ENCODE assay signal across 39 cellular contexts in the genomic region with DNA sequence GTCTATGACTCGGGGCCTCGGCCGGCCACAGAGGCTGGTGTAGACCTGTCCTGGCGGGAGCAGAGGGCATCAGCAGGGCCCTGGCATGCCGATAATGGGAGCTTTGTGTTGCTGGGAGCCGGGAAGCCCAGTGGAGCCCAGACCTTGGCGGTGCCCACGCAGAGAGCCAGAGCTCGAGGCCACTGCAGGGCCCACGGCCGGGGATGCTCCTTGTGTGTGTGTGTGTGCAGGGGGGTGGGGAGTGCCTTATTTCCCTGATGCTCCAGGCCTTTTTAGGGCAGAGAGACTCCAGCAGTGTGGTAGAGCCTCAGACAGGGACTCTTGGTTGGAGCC. TPM values are rescaled to one million over a fixed set of nuclear protein-coding genes. Genes with fewer than 3 reads are reported as not detected.
"Had no signal": no experiment of that assay in that cellular context is flagged by ENCODE, and none has a peak within 500 bp of the region (broad histone marks: within the 10 kb centered on the region; RNA-seq: fewer than 3 reads in every experiment).

No MANE protein-coding gene starts in this region.

- H3K27me3 ChIP-seq: adrenal gland, body of pancreas, brain microvascular endothelial cell had no signal

- H3K27ac Mint-ChIP-seq: activated B cell treated with CpG ODN at 0.5 μM for 24 hours; activated CD4-positive, alpha-beta memory T cell treated with anti-CD3 and anti-CD28 coated beads for 36 hours; activated CD4-positive, alpha-beta T cell treated with anti-CD3 and anti-CD28 coated beads, Interleukin-2, amount 10 ng/mL, durations not matched to agents 24 days and 14 days; activated CD8-positive, alpha-beta T cell treated with anti-CD3 and anti-CD28 coated beads for 36 hours; activated naive CD4-positive, alpha-beta T cell treated with anti-CD3 and anti-CD28 coated beads for 36 hours; activated naive CD4-positive, alpha-beta T cell treated with anti-CD3 and anti-CD28 coated beads, Interleukin-2, amount 50 U/mL, for 72 hours; activated naive CD8-positive, alpha-beta T cell treated with anti-CD3 and anti-CD28 coated beads for 36 hours; activated T-cell treated with anti-CD3 and anti-CD28 coated beads, Interleukin-2, amount 50 U/mL, for 72 hours; activated T-helper 1 cell treated with anti-CD3 and anti-CD28 coated beads, Interleukin-12 subunit alpha, Interleukin-12 subunit beta, Interleukin-2, Interleukin-4 antibody, amounts not matched to agents 30 ng/mL and 10 ng/mL and 1 ng/mL, durations not matched to agents 14 hours and 24 hours and 36 hours; activated T-helper 17 cell treated with anti-CD3 and anti-CD28 coated beads, Interleukin-2, amount 50 U/mL, for 72 hours; T-helper 1 cell treated with Interleukin-12 subunit alpha and Interleukin-12 subunit beta and Interleukin-4 antibody, amounts not matched to agents 30 μg/mL and 1 μg/mL, for 36 hours; T-helper 2 cell treated with Interferon-gamma antibody and Interleukin-4, amounts not matched to agents 5 μg/mL and 100 μg/mL, for 36 hours had no signal

- H3K27ac ChIP-seq: adrenal gland, body of pancreas, brain microvascular endothelial cell, breast epithelium, VCaP had no signal

- H3K36me3 ChIP-seq: adrenal gland, brain microvascular endothelial cell, breast epithelium had no signal

- H3K36me3 Mint-ChIP-seq: activated CD4-positive, alpha-beta memory T cell treated with anti-CD3 and anti-CD28 coated beads for 36 hours; activated naive CD4-positive, alpha-beta T cell treated with anti-CD3 and anti-CD28 coated beads, Interleukin-2, amount 50 U/mL, for 72 hours; activated naive CD8-positive, alpha-beta T cell treated with anti-CD3 and anti-CD28 coated beads for 36 hours had no signal

- H3K4me1 Mint-ChIP-seq: activated B cell treated with CpG ODN at 0.5 μM for 24 hours; activated CD4-positive, alpha-beta T cell treated with anti-CD3 and anti-CD28 coated beads, Interleukin-2, amount 10 ng/mL, durations not matched to agents 24 days and 14 days; activated T-helper 17 cell treated with anti-CD3 and anti-CD28 coated beads, Interleukin-2, amount 50 U/mL, for 72 hours had no signal

- H3K9me3 Mint-ChIP-seq: activated CD4-positive, alpha-beta memory T cell treated with anti-CD3 and anti-CD28 coated beads for 36 hours; activated CD4-positive, alpha-beta T cell treated with anti-CD3 and anti-CD28 coated beads, Interleukin-2, amount 10 ng/mL, durations not matched to agents 24 days and 14 days; activated CD8-positive, alpha-beta T cell treated with anti-CD3 and anti-CD28 coated beads for 36 hours; activated naive CD4-positive, alpha-beta T cell treated with anti-CD3 and anti-CD28 coated beads for 36 hours; activated naive CD8-positive, alpha-beta T cell treated with anti-CD3 and anti-CD28 coated beads for 36 hours; activated T-cell treated with anti-CD3 and anti-CD28 coated beads, Interleukin-2, amount 50 U/mL, for 4 hours; activated T-cell treated with anti-CD3 and anti-CD28 coated beads, Interleukin-2, amount 50 U/mL, for 72 hours; activated T-helper 1 cell treated with anti-CD3 and anti-CD28 coated beads, Interleukin-12 subunit alpha, Interleukin-12 subunit beta, Interleukin-2, Interleukin-4 antibody, amounts not matched to agents 30 ng/mL and 10 ng/mL and 1 ng/mL, durations not matched to agents 14 hours and 24 hours and 36 hours; activated T-helper 17 cell treated with anti-CD3 and anti-CD28 coated beads, Interleukin-2, amount 50 U/mL, for 72 hours; T-helper 2 cell treated with Interferon-gamma antibody and Interleukin-4, amounts not matched to agents 5 μg/mL and 100 μg/mL, for 36 hours had no signal

- ATAC-seq: activated CD8-positive, alpha-beta T cell treated with anti-CD3 and anti-CD28 coated beads for 36 hours; activated naive CD4-positive, alpha-beta T cell treated with anti-CD3 and anti-CD28 coated beads, Interleukin-2, amount 50 U/mL, for 72 hours; activated T-cell treated with anti-CD3 and anti-CD28 coated beads, Interleukin-2, amount 50 U/mL, for 4 hours; activated T-cell treated with anti-CD3 and anti-CD28 coated beads, Interleukin-2, amount 50 U/mL, for 72 hours; activated T-helper 17 cell treated with anti-CD3 and anti-CD28 coated beads, Interleukin-2, amount 50 U/mL, for 72 hours; body of pancreas had no signal

- DNase-seq: activated B cell treated with CpG ODN at 0.5 μM for 24 hours; activated CD4-positive, alpha-beta memory T cell treated with anti-CD3 and anti-CD28 coated beads for 36 hours; activated CD4-positive, alpha-beta T cell treated with anti-CD3 and anti-CD28 coated beads for 4 hours; activated CD4-positive, alpha-beta T cell treated with anti-CD3 and anti-CD28 coated beads, Interleukin-2, amount 10 ng/mL, durations not matched to agents 24 days and 14 days; activated CD4-positive, alpha-beta T cell treated with anti-CD3 and anti-CD28 coated beads, Interleukin-2, amount 50 U/mL, for 1 hour; activated CD4-positive, alpha-beta T cell treated with anti-CD3 and anti-CD28 coated beads, Interleukin-2, amount 50 U/mL, for 4 hours; activated CD4-positive, CD25-positive, alpha-beta regulatory T cell treated with anti-CD3 and anti-CD28 coated beads, Interleukin-2, amount 50 U/mL, for 72 hours; activated CD8-positive, alpha-beta memory T cell treated with anti-CD3 and anti-CD28 coated beads, Interleukin-2, amount 50 U/mL, for 4 hours; activated CD8-positive, alpha-beta T cell treated with anti-CD3 and anti-CD28 coated beads for 36 hours; activated effector memory CD4-positive, alpha-beta T cell treated with anti-CD3 and anti-CD28 coated beads, Interleukin-2, amount 50 U/mL, for 16 hours; activated gamma-delta T cell treated with Interleukin-2 at 50 U/mL for 16 hours; activated naive CD4-positive, alpha-beta T cell; activated naive CD4-positive, alpha-beta T cell treated with anti-CD3 and anti-CD28 coated beads for 36 hours; activated naive CD4-positive, alpha-beta T cell treated with anti-CD3 and anti-CD28 coated beads, Interleukin-2, amount 50 U/mL, for 16 hours; activated naive CD8-positive, alpha-beta T cell treated with anti-CD3 and anti-CD28 coated beads for 36 hours; activated T-cell treated with anti-CD3 and anti-CD28 coated beads for 4 hours; activated T-cell treated with anti-CD3 and anti-CD28 coated beads, Interleukin-2, amount 50 U/mL, for 1 hour; activated T-cell treated with anti-CD3 and anti-CD28 coated beads, Interleukin-2, amount 50 U/mL, for 4 hours; activated T-cell treated with anti-CD3 and anti-CD28 coated beads, Interleukin-2, amount 50 U/mL, for 72 hours; adrenal gland; amniotic stem cell; aorta; body of pancreas; brain microvascular endothelial cell; central memory CD4-positive, alpha-beta T cell; T-helper 1 cell; T-helper 2 cell; T-helper 9 cell had no signal

- H3K27me3 Mint-ChIP-seq: activated CD4-positive, alpha-beta T cell treated with anti-CD3 and anti-CD28 coated beads, Interleukin-2, amount 10 ng/mL, durations not matched to agents 24 days and 14 days; activated CD8-positive, alpha-beta T cell treated with anti-CD3 and anti-CD28 coated beads for 36 hours; activated naive CD8-positive, alpha-beta T cell treated with anti-CD3 and anti-CD28 coated beads for 36 hours; activated T-helper 17 cell treated with anti-CD3 and anti-CD28 coated beads, Interleukin-2, amount 50 U/mL, for 72 hours had no signal

- H3K4me3 Mint-ChIP-seq: activated B cell treated with CpG ODN at 0.5 μM for 24 hours; activated CD4-positive, alpha-beta memory T cell treated with anti-CD3 and anti-CD28 coated beads for 36 hours; activated CD4-positive, alpha-beta T cell treated with anti-CD3 and anti-CD28 coated beads, Interleukin-2, amount 10 ng/mL, durations not matched to agents 24 days and 14 days; activated CD8-positive, alpha-beta T cell treated with anti-CD3 and anti-CD28 coated beads for 36 hours; activated naive CD4-positive, alpha-beta T cell treated with anti-CD3 and anti-CD28 coated beads for 36 hours; activated naive CD8-positive, alpha-beta T cell treated with anti-CD3 and anti-CD28 coated beads for 36 hours; activated T-cell treated with anti-CD3 and anti-CD28 coated beads, Interleukin-2, amount 50 U/mL, for 4 hours; activated T-cell treated with anti-CD3 and anti-CD28 coated beads, Interleukin-2, amount 50 U/mL, for 72 hours; activated T-helper 1 cell treated with anti-CD3 and anti-CD28 coated beads, Interleukin-12 subunit alpha, Interleukin-12 subunit beta, Interleukin-2, Interleukin-4 antibody, amounts not matched to agents 30 ng/mL and 10 ng/mL and 1 ng/mL, durations not matched to agents 14 hours and 24 hours and 36 hours; activated T-helper 17 cell treated with anti-CD3 and anti-CD28 coated beads, Interleukin-2, amount 50 U/mL, for 72 hours; T-helper 1 cell treated with Interleukin-12 subunit alpha and Interleukin-12 subunit beta and Interleukin-4 antibody, amounts not matched to agents 30 μg/mL and 1 μg/mL, for 36 hours; T-helper 2 cell treated with Interferon-gamma antibody and Interleukin-4, amounts not matched to agents 5 μg/mL and 100 μg/mL, for 36 hours had no signal

- FAIRE-seq: astrocyte, TTC549 had no signal

- H3K9me3 ChIP-seq: adrenal gland, body of pancreas had no signal

- H3K4me1 ChIP-seq: adrenal gland, body of pancreas, breast epithelium had no signal

- H3K4me3 ChIP-seq: adrenal gland, body of pancreas, breast epithelium had no signal

RNA-seq across cellular contexts. Expression of a gene that starts 5.4 kb away (rescaled TPM):
- total RNA-seq: activated B cell treated with CpG ODN at 0.5 μM for 24 hours; activated CD4-positive, alpha-beta memory T cell treated with anti-CD3 and anti-CD28 coated beads for 36 hours; activated CD4-positive, alpha-beta T cell treated with anti-CD3 and anti-CD28 coated beads, Interleukin-2, amount 10 ng/mL, durations not matched to agents 24 days and 14 days; activated CD8-positive, alpha-beta memory T cell treated with anti-CD3 and anti-CD28 coated beads for 36 hours; activated CD8-positive, alpha-beta T cell treated with anti-CD3 and anti-CD28 coated beads for 36 hours; activated naive CD4-positive, alpha-beta T cell treated with anti-CD3 and anti-CD28 coated beads for 36 hours; activated naive CD4-positive, alpha-beta T cell treated with anti-CD3 and anti-CD28 coated beads, Interleukin-2, amount 50 U/mL, for 72 hours; activated naive CD8-positive, alpha-beta T cell treated with anti-CD3 and anti-CD28 coated beads for 36 hours; activated T-cell treated with anti-CD3 and anti-CD28 coated beads, Interleukin-2, amount 50 U/mL, for 4 hours; activated T-cell treated with anti-CD3 and anti-CD28 coated beads, Interleukin-2, amount 50 U/mL, for 72 hours; activated T-helper 1 cell treated with anti-CD3 and anti-CD28 coated beads, Interleukin-12 subunit alpha, Interleukin-12 subunit beta, Interleukin-2, Interleukin-4 antibody, amounts not matched to agents 30 ng/mL and 10 ng/mL and 1 ng/mL, durations not matched to agents 14 hours and 24 hours and 36 hours; activated T-helper 17 cell treated with anti-CD3 and anti-CD28 coated beads, Interleukin-2, amount 50 U/mL, for 72 hours; adrenal gland; aorta; astrocyte; body of pancreas; breast epithelium; cardiac septum had no signal
- polyA plus RNA-seq: adrenal gland, aorta had no signal

RNA-seq across cellular contexts. Expression of a gene that starts 18.3 kb away (rescaled TPM):
- total RNA-seq: activated B cell treated with CpG ODN at 0.5 μM for 24 hours; activated CD4-positive, alpha-beta memory T cell treated with anti-CD3 and anti-CD28 coated beads for 36 hours; activated CD4-positive, alpha-beta T cell treated with anti-CD3 and anti-CD28 coated beads, Interleukin-2, amount 10 ng/mL, durations not matched to agents 24 days and 14 days; activated CD8-positive, alpha-beta memory T cell treated with anti-CD3 and anti-CD28 coated beads for 36 hours; activated CD8-positive, alpha-beta T cell treated with anti-CD3 and anti-CD28 coated beads for 36 hours; activated naive CD4-positive, alpha-beta T cell treated with anti-CD3 and anti-CD28 coated beads for 36 hours; activated naive CD4-positive, alpha-beta T cell treated with anti-CD3 and anti-CD28 coated beads, Interleukin-2, amount 50 U/mL, for 72 hours; activated naive CD8-positive, alpha-beta T cell treated with anti-CD3 and anti-CD28 coated beads for 36 hours; activated T-cell treated with anti-CD3 and anti-CD28 coated beads, Interleukin-2, amount 50 U/mL, for 72 hours; activated T-helper 1 cell treated with anti-CD3 and anti-CD28 coated beads, Interleukin-12 subunit alpha, Interleukin-12 subunit beta, Interleukin-2, Interleukin-4 antibody, amounts not matched to agents 30 ng/mL and 10 ng/mL and 1 ng/mL, durations not matched to agents 14 hours and 24 hours and 36 hours; activated T-helper 17 cell treated with anti-CD3 and anti-CD28 coated beads, Interleukin-2, amount 50 U/mL, for 72 hours; adrenal gland; astrocyte; breast epithelium had no signal
- polyA plus RNA-seq: adrenal gland had no signal
